In genomic region chr10:68471586-68472408, GRCh38 we compare ENCODE assay signal across 8 cellular contexts. TPM values are rescaled to one million over a fixed set of nuclear protein-coding genes. Genes with fewer than 3 reads are reported as not detected.
A peak's percentile ranks its signal among the peaks of the same experiment; 100 is the strongest.
DNase-seq lines count a peak whose midpoint lies in the region; ATAC-seq and TF ChIP-seq lines count a peak whose summit lies in the region.

DNA2 (minus strand) TSS chr10:68471973; CDS start chr10:68471864, 109 bp downstream.

- H3K9me3 Mint-ChIP-seq in chondrocyte (ENCODE audit: low read depth), result no peaks in the 10 kb centered on the region

- peak within 1 kb of the TSS; percentile 99 for H3K4me3 Mint-ChIP-seq in chondrocyte (ENCODE audit: unreplicated experiment)

- peak; percentile 80 for ATAC-seq in GM19025 (IDR thresholded peaks at IDR 0.05; ENCODE audit: low read depth, unreplicated experiment)
- ATAC-seq in HG03196 (IDR thresholded peaks at IDR 0.05; ENCODE audit: unreplicated experiment), result peak; percentile 70

- H3K27me3 Mint-ChIP-seq in chondrocyte (ENCODE audit: low read depth), result no peaks in the 10 kb centered on the region

- no peaks in the 10 kb centered on the region for H3K36me3 Mint-ChIP-seq in chondrocyte (ENCODE audit: low read depth)

- DNase-seq in Ammon's horn (ENCODE audit: low spot score) (peak; percentile 69), NCI-H446 (lab: John Stamatoyannopoulos, UW) (peak; percentile 32 to 60), chondrocyte (ENCODE audit: low spot score) (no peak), kidney glomerular epithelial cell (lab: John Stamatoyannopoulos, UW) (peak; percentile 83)
- peak; percentile 66 to 72 for DNase-seq in activated CD4-positive, alpha-beta T cell treated with anti-CD3 and anti-CD28 coated beads for 24 hours (ENCODE audit: low read depth in 2 of 2)
- peak; percentile 57 to 80 (median 68) for DNase-seq in stimulated activated CD4-positive, alpha-beta T cell treated with anti-CD3 and anti-CD28 coated beads, Interleukin-1b, Interleukin-23, amount 100 ng/mL, for 24 hours (ENCODE audit: low read depth in 4 of 4, low spot score in 1 of 4)

- no peak for TF ChIP-seq CTCF in chondrocyte (IDR thresholded peaks at IDR 0.05)

- H3K27ac Mint-ChIP-seq in chondrocyte (ENCODE audit: unreplicated experiment), result peak within 1 kb of the TSS; percentile 96

- peaks cover 23% of the 10 kb centered on the region for H3K4me1 Mint-ChIP-seq in chondrocyte (ENCODE audit: low read depth)

RNA-seq across cellular contexts. Expression of gene DNA2, which starts in this region (rescaled TPM):
- 2.9 to 10.2 TPM (median 6.8 TPM) in 3 replicates for total RNA-seq in chondrocyte
